12 cellular contexts compared by ENCODE assay signal in genomic region chr20:49283703-49284625, GRCh38. TPM values are rescaled to one million over a fixed set of nuclear protein-coding genes. Genes with fewer than 3 reads are reported as not detected.
A peak's percentile ranks its signal among the peaks of the same experiment; 100 is the strongest.
DNase-seq lines count a peak whose midpoint lies in the region; ATAC-seq, FAIRE-seq and TF ChIP-seq lines count a peak whose summit lies in the region.
"Had no signal": no experiment of that assay in that cellular context is flagged by ENCODE, and none has a peak within 500 bp of the region (broad histone marks: within the 10 kb centered on the region; RNA-seq: fewer than 3 reads in every experiment).

No MANE protein-coding gene starts in this region.

- H3K4me1 Mint-ChIP-seq in activated CD4-positive, alpha-beta T cell treated with anti-CD3 and anti-CD28 coated beads for 36 hours: peaks cover 80% of the 10 kb centered on the region

- H3K9me2 ChIP-seq in PC-3 (replicated peaks; ENCODE audit: low read length): no peaks in the 10 kb centered on the region

- no TSS peak for BruUV-seq in PC-3 (replicated peaks; lab: Mats Ljungman, UMichigan)

- no peak overlapping the region for H4K91ac ChIP-seq in H1 (replicated peaks; ENCODE audit: insufficient read length, low read length)

- H2BK120ac ChIP-seq in H1 (replicated peaks; ENCODE audit: low read depth, low read length): no peak overlapping the region

- no peak overlapping the region for H3K27ac ChIP-seq in PC-3 (ENCODE audit: low read length)
- H3K27ac ChIP-seq in H1 (ENCODE audit: low read depth, low read length): peak overlapping the region; percentile 2; the same call in 1 of the 2 replicates

- no peak overlapping the region for H2BK5ac ChIP-seq in H1 (ENCODE audit: low read depth, low read length)

- no peak overlapping the region for H2AK5ac ChIP-seq in H1 (ENCODE audit: low read depth, low read length)

- H3K27ac Mint-ChIP-seq in activated CD4-positive, alpha-beta T cell treated with anti-CD3 and anti-CD28 coated beads for 36 hours: peak overlapping the region; percentile 98

- H3F3A ChIP-seq in PC-3 (ENCODE audit: low read length, unreplicated experiment): peaks cover 80% of the 10 kb centered on the region

- no peak for TF ChIP-seq EP300 in H1 (IDR thresholded peaks at IDR 0.05; ENCODE audit: borderline replicate concordance in 1 of 2, low read depth in 2 of 2, low read length in 2 of 2)

- WGBS in H1 (ENCODE audit: extremely low coverage in 1 of 2, insufficient coverage in 1 of 2, insufficient read length in 1 of 2, insufficient replicate concordance in 2 of 2, low coverage in 1 of 2, low lambda C conversion rate in 2 of 2, missing lambda C conversion rate in 1 of 2), 2 experiments: 71% methylated on average over 3 of the region's 3 CpGs; no CpG with 5 or more reads in 1 of the 2 experiments

- TF ChIP-seq CTCF in PC-3 (conservative IDR thresholded peaks at IDR 0.05; ENCODE audit: low read depth, low read length) (no peak), H1 (IDR thresholded peaks at IDR 0.05; ENCODE audit: control extremely low read depth in 1 of 3, insufficient read depth in 1 of 3, low read depth in 1 of 3, low read length in 3 of 3) (no peak), retinal pigment epithelial cell (conservative IDR thresholded peaks at IDR 0.05; ENCODE audit: low read depth, low read length) (no peak)

- peaks cover 37% of the 10 kb centered on the region for H3K23me2 ChIP-seq in H1 (ENCODE audit: low read depth, low read length)

- H3K4me1 ChIP-seq in PC-3 (ENCODE audit: insufficient read depth, low read length): peaks cover 73% of the 10 kb centered on the region
- H3K4me1 ChIP-seq in H1 (replicated peaks in 1 of 4; ENCODE audit: control insufficient read depth in 3 of 4, insufficient read depth in 4 of 4, low read length in 3 of 4): peaks cover 3 to 16% (median 12%) of the 10 kb centered on the region in 4 experiments; a peak in 6 of 7 replicates

- CTCF ChIA-PET in activated CD4-positive, alpha-beta T cell treated with anti-CD3 and anti-CD28 coated beads for 36 hours (lab: Charles Lee): interaction anchor here (0.9 kb wide), 1 partner anchor 20 kb away, joined by 3 read pairs; no protein-coding TSS in a partner anchor
- CTCF ChIA-PET in PC-3 (lab: Charles Lee) (no interaction called here), H1 (lab: Charles Lee; ENCODE audit: partially characterized antibody) (interaction anchor here (0.7 to 4.7 kb wide), 7 partner anchors 18 to 67 kb away, joined by 3 to 53 read pairs (median 5); no protein-coding TSS in a partner anchor)

- H3K36me3 Mint-ChIP-seq in activated CD4-positive, alpha-beta T cell treated with anti-CD3 and anti-CD28 coated beads for 36 hours (ENCODE audit: low read depth): peaks cover 100% of the 10 kb centered on the region

- H3K79me2 ChIP-seq in PC-3 (ENCODE audit: low read length) (peaks cover 90% of the 10 kb centered on the region), H1 (ENCODE audit: control insufficient read depth in 1 of 2, insufficient read depth in 2 of 2, low read length in 2 of 2) (peaks cover 55 to 92% of the 10 kb centered on the region in 2 experiments)

- peaks cover 3% of the 10 kb centered on the region for H3K79me1 ChIP-seq in H1 (ENCODE audit: low read depth, low read length)

- no peak overlapping the region for H4K8ac ChIP-seq in H1 (ENCODE audit: extremely low read depth, insufficient read depth, low read length)

- H3K9me3 Mint-ChIP-seq in activated CD4-positive, alpha-beta T cell treated with anti-CD3 and anti-CD28 coated beads for 36 hours (ENCODE audit: low read depth): peaks cover 30% of the 10 kb centered on the region

- no peak overlapping the region for H3K56ac ChIP-seq in H1 (replicated peaks; ENCODE audit: insufficient read length, low read depth, low read length)

- peak overlapping the region; percentile 89 for H3K4me2 ChIP-seq in PC-3 (ENCODE audit: low read length)
- peak overlapping the region; percentile 97 for H3K4me2 ChIP-seq in H1 (ENCODE audit: insufficient read depth in 1 of 2, low read depth in 2 of 2, low read length in 2 of 2)

- H4K5ac ChIP-seq in H1 (ENCODE audit: insufficient read length, low read depth, low read length): no peak overlapping the region

- POLR2A ChIA-PET in activated CD4-positive, alpha-beta T cell treated with anti-CD3 and anti-CD28 coated beads for 36 hours (lab: Charles Lee): interaction anchor here (0.7 to 1.2 kb wide), 3 partner anchors 9 to 35 kb away, joined by 3 to 4 read pairs (median 3); no protein-coding TSS in a partner anchor
- POLR2A ChIA-PET in PC-3 (lab: Charles Lee; ENCODE audit: unreplicated experiment) (interaction anchor here (0.7 kb wide), 1 partner anchor 549 kb away, joined by 3 read pairs; no protein-coding TSS in a partner anchor), H1 (lab: Charles Lee; ENCODE audit: partially characterized antibody) (interaction anchor here (0.6 to 18.5 kb wide), 14 partner anchors 6 to 488 kb away, joined by 3 to 1132 read pairs (median 4); no protein-coding TSS in a partner anchor)

- ATAC-seq in activated CD4-positive, alpha-beta T cell treated with anti-CD3 and anti-CD28 coated beads for 36 hours: no peak
- 0 out of 2 replicates have a peak, but pooled peaks have one; percentile 7 for ATAC-seq in PC-3
- no peak for ATAC-seq in GM21447 (IDR thresholded peaks at IDR 0.05; ENCODE audit: unreplicated experiment)
- ATAC-seq in HG03442 (IDR thresholded peaks at IDR 0.05; ENCODE audit: unreplicated experiment): no peak
- no peak for ATAC-seq in GM21381 (IDR thresholded peaks at IDR 0.05; ENCODE audit: unreplicated experiment)

- H2BK15ac ChIP-seq in H1 (ENCODE audit: low read length): no peak overlapping the region

- H3K23ac ChIP-seq in H1 (ENCODE audit: insufficient read length): no peak overlapping the region

- H3K9me3 ChIP-seq in PC-3 (ENCODE audit: low read length) (peaks cover 36% of the 10 kb centered on the region), H1 (ENCODE audit: insufficient read depth in 2 of 2, low read depth in 1 of 2, low read length in 1 of 2) (no peaks in the 10 kb centered on the region)

- DNase-seq in activated CD4-positive, alpha-beta T cell treated with anti-CD3 and anti-CD28 coated beads for 36 hours: no peak
- no peak for DNase-seq in activated CD4-positive, alpha-beta T cell treated with anti-CD3 and anti-CD28 coated beads, Interleukin-2, amount 50 U/mL, for 1 hour
- peak; percentile 15 for DNase-seq in PC-3
- no peak for DNase-seq in H1 (ENCODE audit: low read depth in 1 of 2, low spot score in 2 of 2)
- no peak for DNase-seq in retinal pigment epithelial cell (ENCODE audit: low read depth)
- DNase-seq: head of caudate nucleus; Right ventricle myocardium superior; stimulated activated CD4-positive, alpha-beta T cell treated with anti-CD3 and anti-CD28 coated beads, Interleukin-12 subunit alpha, Interleukin-12 subunit beta, amount 100 ng/mL, for 4 hours had no signal

- H3K14ac ChIP-seq in H1 (ENCODE audit: insufficient read length): no peak overlapping the region

- H3K36me3 ChIP-seq in PC-3 (ENCODE audit: low read depth, low read length): peaks cover 100% of the 10 kb centered on the region
- H3K36me3 ChIP-seq in H1 (ENCODE audit: control insufficient read depth in 2 of 4, insufficient read depth in 4 of 4, low read length in 3 of 4): peaks cover 86 to 100% (median 98%) of the 10 kb centered on the region in 4 experiments

- H3K27me3 ChIP-seq in PC-3 (ENCODE audit: low read length): no peaks in the 10 kb centered on the region
- peaks cover 0 to 1% (median 0%) of the 10 kb centered on the region in 4 experiments; a peak in 1 of 7 replicates for H3K27me3 ChIP-seq in H1 (replicated peaks in 1 of 4; ENCODE audit: control insufficient read depth in 3 of 4, extremely low read depth in 1 of 4, insufficient read depth in 3 of 4, low read length in 3 of 4)

- no peak for FAIRE-seq in H1 (lab: Jason Lieb, UNC)
- FAIRE-seq: urothelium cell line had no signal

- H3K9ac ChIP-seq in PC-3 (ENCODE audit: low read length): no peak overlapping the region
- peak overlapping the region in 3 of 4 experiments; percentile 25 to 98 (median 98); a peak in 4 of 7 replicates for H3K9ac ChIP-seq in H1 (replicated peaks in 1 of 4; ENCODE audit: extremely low read depth in 1 of 4, low read depth in 3 of 4, low read length in 3 of 4)

- H3K4me3 ChIP-seq in PC-3 (ENCODE audit: low read length) (peak overlapping the region; percentile 89), H1 (ENCODE audit: extremely low read depth in 1 of 4, insufficient read depth in 2 of 4, low read depth in 3 of 4, low read length in 4 of 4) (peak overlapping the region; percentile 73 to 97 (median 92); a peak in 7 of 8 replicates), retinal pigment epithelial cell (ENCODE audit: low read length) (peak overlapping the region; percentile 100)

- H2BK20ac ChIP-seq in H1 (ENCODE audit: low read length): no peak overlapping the region

- no peak for TF ChIP-seq RAD21 in H1 (IDR thresholded peaks at IDR 0.05 in 1 of 2, conservative IDR thresholded peaks at IDR 0.05 in 1 of 2; ENCODE audit: low read depth in 2 of 2, low read length in 2 of 2)

- no peak overlapping the region for H3K18ac ChIP-seq in H1 (ENCODE audit: extremely low read depth, low read length)

- intact Hi-C loops in activated CD4-positive, alpha-beta T cell treated with anti-CD3 and anti-CD28 coated beads for 36 hours (cut with DNase I, micrococcal nuclease): no loop called here
- intact Hi-C loops in PC-3 (cut with micrococcal nuclease): no loop called here

- peaks cover 99% of the 10 kb centered on the region for H4K20me1 ChIP-seq in PC-3 (ENCODE audit: low read length)
- peaks cover 63 to 72% of the 10 kb centered on the region in 2 experiments for H4K20me1 ChIP-seq in H1 (replicated peaks in 1 of 2; ENCODE audit: control insufficient read depth in 1 of 2, insufficient read depth in 2 of 2, low read length in 2 of 2)

- H3K4ac ChIP-seq in H1 (replicated peaks; ENCODE audit: insufficient read length, low read depth, low read length): no peak overlapping the region

- TF ChIP-seq POLR2A in H1 (IDR thresholded peaks at IDR 0.05; ENCODE audit: control extremely low read depth in 1 of 2, low read depth in 2 of 2, low read length in 2 of 2): peak; percentile 60 to 87

- H2BK12ac ChIP-seq in H1 (ENCODE audit: low read depth, low read length): no peak overlapping the region

- no peaks in the 10 kb centered on the region for H3K27me3 Mint-ChIP-seq in activated CD4-positive, alpha-beta T cell treated with anti-CD3 and anti-CD28 coated beads for 36 hours

- peak overlapping the region; percentile 92 for H3K4me3 Mint-ChIP-seq in activated CD4-positive, alpha-beta T cell treated with anti-CD3 and anti-CD28 coated beads for 36 hours

- no peak overlapping the region for H2AFZ ChIP-seq in PC-3 (ENCODE audit: low read length)
- no peak overlapping the region for H2AFZ ChIP-seq in H1 (ENCODE audit: low read length)

RNA-seq across cellular contexts. Expression of gene ZNFX1, which starts 6.1 kb away (rescaled TPM):
- total RNA-seq in activated CD4-positive, alpha-beta T cell treated with anti-CD3 and anti-CD28 coated beads for 36 hours: 10 to 100 TPM; 36.4 to 43.8 TPM
- 18.8 and 18.9 TPM in 2 replicates for total RNA-seq in PC-3 (2014; rRNA removed)
- total RNA-seq in H1 (2021; fragmentation: NEBNext Ultra II Directional; extraction: Animal tissue kit (Norgen Biotek cat#: 25700)): 11.3 and 13.0 TPM in 2 replicates
- 3.1 and 3.4 TPM in 2 replicates for polyA plus RNA-seq in H1 (2011; rRNA removed)
- 3.0 TPM for polyA plus RNA-seq in H1 (2011; cell fraction: cytosol; rRNA removed)
- polyA plus RNA-seq in H1 (2011; cell fraction: nucleus; rRNA removed): 4.0 TPM
- polyA plus RNA-seq in H1 (2012, experiment 1 of 2): 6.4 to 8.0 TPM (median 7.3 TPM) in 4 replicates
- polyA plus RNA-seq in H1 (2012, experiment 2 of 2): 1.5 TPM
- 5.6 TPM for polyA plus RNA-seq in H1 (2013, experiment 1 of 2)
- polyA plus RNA-seq in H1 (2013, experiment 2 of 2): 5.2 TPM
- polyA minus RNA-seq in H1 (2011; rRNA and poly(A)+ RNA removed): 9.0 and 12.8 TPM in 2 replicates
- 5.4 TPM for polyA minus RNA-seq in H1 (2011; cell fraction: cytosol; rRNA and poly(A)+ RNA removed)
- 7.1 TPM for polyA minus RNA-seq in H1 (2011; cell fraction: nucleus; rRNA and poly(A)+ RNA removed)
